Comparison of ENCODE assay signal across 2 cellular contexts in the genomic region with DNA sequence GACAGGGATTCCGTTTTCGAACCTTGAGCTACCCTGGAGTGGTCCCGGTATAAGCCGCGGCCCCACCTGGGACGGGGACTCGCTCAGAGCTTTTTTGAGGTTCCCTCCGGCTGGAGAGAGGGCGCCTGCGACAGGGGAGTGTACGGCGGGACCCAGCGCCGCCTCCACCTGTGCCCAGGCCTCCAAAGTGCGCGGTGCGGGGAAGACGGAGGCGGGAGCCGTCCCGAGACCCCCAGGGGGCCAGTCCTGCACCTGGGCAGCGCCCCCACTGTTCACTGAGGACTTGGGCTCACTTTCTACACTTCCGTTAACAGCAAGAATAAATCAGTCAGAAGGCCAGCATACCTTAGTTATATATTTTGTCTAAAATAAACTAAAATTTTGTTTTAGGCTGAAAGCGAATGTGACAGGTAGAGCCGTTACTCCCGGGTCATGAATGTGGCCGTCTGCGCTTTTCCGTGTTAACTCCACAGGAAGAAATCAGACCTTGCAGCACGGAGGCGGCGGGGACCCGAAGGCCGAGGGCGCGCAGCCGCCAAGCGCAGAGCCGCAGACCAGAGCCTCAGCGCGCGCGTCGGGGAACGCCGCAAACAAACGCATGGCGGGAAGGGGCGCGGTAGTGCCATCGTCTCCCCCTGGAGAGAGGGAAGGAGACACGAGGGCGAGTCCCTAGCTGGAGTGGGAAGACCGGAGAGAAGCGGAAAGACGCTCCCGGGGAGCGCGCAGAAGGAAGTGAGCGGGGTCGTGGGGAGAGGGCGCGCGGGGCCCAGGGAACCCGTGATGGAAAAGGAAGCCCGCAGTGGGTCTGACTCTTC.
TF ChIP-seq lines count a peak whose summit lies in the region.

No MANE protein-coding gene starts in this region.

TF ChIP-seq in WTC11, 78 proteins besides CTCF, POLR2A, EP300 and RAD21:
- TF ChIP-seq PREB (CRISPR knock-in tag; IDR thresholded peaks at IDR 0.05; ENCODE audit: borderline replicate concordance) (no peak), GABPB1 (CRISPR knock-in tag; IDR thresholded peaks at IDR 0.05) (no peak), NFE2L1 (CRISPR knock-in tag; IDR thresholded peaks at IDR 0.05) (no peak), ATF3 (CRISPR knock-in tag; conservative IDR thresholded peaks at IDR 0.05) (no peak), NR1H2 (CRISPR knock-in tag; IDR thresholded peaks at IDR 0.05) (no peak), ZNF425 (CRISPR knock-in tag; conservative IDR thresholded peaks at IDR 0.05) (no peak), MYBL2 (CRISPR knock-in tag; IDR thresholded peaks at IDR 0.05) (peak; percentile 19; the same call in 1 of the 2 replicates)
TF ChIP-seq in WTC11: peak in this region for 1.

TF ChIP-seq in H1, 55 proteins besides CTCF, POLR2A, EP300 and RAD21 (continues in another document):
- TF ChIP-seq SUZ12 (IDR thresholded peaks at IDR 0.05; ENCODE audit: low read length) (peak; percentile 42), GABPA (IDR thresholded peaks at IDR 0.05; ENCODE audit: borderline replicate concordance, insufficient read depth, low read length) (no peak), SRF (IDR thresholded peaks at IDR 0.05; ENCODE audit: low read depth, low read length) (no peak), NANOG (IDR thresholded peaks at IDR 0.05; ENCODE audit: insufficient read depth, low read depth, low read length, poor library complexity, severe bottlenecking) (no peak), KDM5A (IDR thresholded peaks at IDR 0.05; ENCODE audit: low read length) (no peak), RXRA (IDR thresholded peaks at IDR 0.05; ENCODE audit: insufficient read depth, low read depth, low read length) (no peak), JUN (IDR thresholded peaks at IDR 0.05; ENCODE audit: low read depth, low read length) (no peak), POLR2AphosphoS5 (IDR thresholded peaks at IDR 0.05; ENCODE audit: low read depth, low read length) (no peak), KDM4A (IDR thresholded peaks at IDR 0.05; ENCODE audit: low read depth, low read length, severe bottlenecking) (peak; percentile 47), CHD2 (IDR thresholded peaks at IDR 0.05; ENCODE audit: low read length) (no peak), PHF8 (conservative IDR thresholded peaks at IDR 0.05; ENCODE audit: low read depth, low read length) (0 out of 2 replicates have a peak, but pooled peaks have one; percentile 28), CHD1 (IDR thresholded peaks at IDR 0.05; ENCODE audit: low read depth, low read length) (no peak), EGR1 (IDR thresholded peaks at IDR 0.05; ENCODE audit: borderline replicate concordance, low read depth, low read length) (no peak), MAFK (IDR thresholded peaks at IDR 0.05; ENCODE audit: low read depth, low read length) (no peak), NRF1 (IDR thresholded peaks at IDR 0.05; ENCODE audit: low read depth, low read length) (no peak), TEAD4 (IDR thresholded peaks at IDR 0.05; ENCODE audit: low read depth, low read length) (no peak), SIN3A (conservative IDR thresholded peaks at IDR 0.05 in 1 of 2, IDR thresholded peaks at IDR 0.05 in 1 of 2; ENCODE audit: low read depth in 1 of 2, low read length in 2 of 2) (no peak), SP4 (IDR thresholded peaks at IDR 0.05; ENCODE audit: low read length) (no peak; the same call in 1 of the 2 replicates), TAF1 (IDR thresholded peaks at IDR 0.05; ENCODE audit: low read depth, low read length) (no peak), RNF2 (IDR thresholded peaks at IDR 0.05; ENCODE audit: borderline replicate concordance, low read depth, low read length, missing control alignments, poor library complexity, severe bottlenecking) (no peak), BRCA1 (IDR thresholded peaks at IDR 0.05; ENCODE audit: low read depth, low read length) (no peak), TCF12 (IDR thresholded peaks at IDR 0.05; ENCODE audit: low read depth, low read length) (no peak), RBBP5 (IDR thresholded peaks at IDR 0.05; ENCODE audit: borderline replicate concordance, low read depth, low read length) (no peak), HDAC6 (IDR thresholded peaks at IDR 0.05; ENCODE audit: low read depth, low read length) (no peak), E2F6 (IDR thresholded peaks at IDR 0.05) (peak; percentile 29; the same call in 1 of the 2 replicates), BCL11A (IDR thresholded peaks at IDR 0.05; ENCODE audit: low read depth in 2 of 2, low read length in 2 of 2) (no peak), KDM1A (IDR thresholded peaks at IDR 0.05; ENCODE audit: borderline replicate concordance, low read length) (no peak), GTF2F1 (IDR thresholded peaks at IDR 0.05; ENCODE audit: borderline replicate concordance, low read depth, low read length) (no peak), YY1 (IDR thresholded peaks at IDR 0.05; ENCODE audit: low read depth, low read length) (no peak), JUND (IDR thresholded peaks at IDR 0.05; ENCODE audit: low read length) (no peak), SP1 (IDR thresholded peaks at IDR 0.05; ENCODE audit: low read depth, low read length) (no peak), TAF7 (optimal IDR thresholded peaks at IDR 0.05; ENCODE audit: borderline replicate concordance, low read depth, low read length) (no peak), ATF2 (IDR thresholded peaks at IDR 0.05; ENCODE audit: low read length) (no peak), CTBP2 (IDR thresholded peaks at IDR 0.05; ENCODE audit: borderline replicate concordance, insufficient read depth, insufficient read length, low read length) (no peak), CEBPB (IDR thresholded peaks at IDR 0.05; ENCODE audit: low read depth, low read length) (no peak), ASH2L (IDR thresholded peaks at IDR 0.05; ENCODE audit: low read length) (peak; percentile 31), SIRT6 (IDR thresholded peaks at IDR 0.05; ENCODE audit: low read length) (no peak), CBX5 (IDR thresholded peaks at IDR 0.05; ENCODE audit: low read depth, low read length) (no peak), SAP30 (IDR thresholded peaks at IDR 0.05; ENCODE audit: insufficient read depth, insufficient replicate concordance, low read length) (no peak), ZNF274 (IDR thresholded peaks at IDR 0.05; ENCODE audit: borderline replicate concordance, extremely low read depth, low read length) (no peak), SP2 (IDR thresholded peaks at IDR 0.05; ENCODE audit: low read length) (no peak), HDAC2 (IDR thresholded peaks at IDR 0.05; ENCODE audit: borderline replicate concordance in 1 of 2, low read depth in 2 of 2, low read length in 2 of 2) (0 out of 4 replicates have a peak, but pooled peaks of 1 of the 2 experiments have one; percentile 23), CBX8 (IDR thresholded peaks at IDR 0.05; ENCODE audit: borderline replicate concordance, low read depth, low read length) (no peak), RFX5 (IDR thresholded peaks at IDR 0.05; ENCODE audit: borderline replicate concordance, low read depth, low read length) (no peak), BACH1 (IDR thresholded peaks at IDR 0.05; ENCODE audit: low read length) (0 out of 2 replicates have a peak, but pooled peaks have one; percentile 45), EZH2 (IDR thresholded peaks at IDR 0.05; ENCODE audit: low read depth, low read length, severe bottlenecking) (peak; percentile 86), FOSL1 (IDR thresholded peaks at IDR 0.05; ENCODE audit: insufficient read depth, low read depth, low read length) (no peak), SIX5 (IDR thresholded peaks at IDR 0.05; ENCODE audit: low read depth, low read length) (no peak), TBP (IDR thresholded peaks at IDR 0.05; ENCODE audit: low read depth, low read length) (0 out of 2 replicates have a peak, but pooled peaks have one; percentile 15)
- TF ChIP-seq, protein P1, sequence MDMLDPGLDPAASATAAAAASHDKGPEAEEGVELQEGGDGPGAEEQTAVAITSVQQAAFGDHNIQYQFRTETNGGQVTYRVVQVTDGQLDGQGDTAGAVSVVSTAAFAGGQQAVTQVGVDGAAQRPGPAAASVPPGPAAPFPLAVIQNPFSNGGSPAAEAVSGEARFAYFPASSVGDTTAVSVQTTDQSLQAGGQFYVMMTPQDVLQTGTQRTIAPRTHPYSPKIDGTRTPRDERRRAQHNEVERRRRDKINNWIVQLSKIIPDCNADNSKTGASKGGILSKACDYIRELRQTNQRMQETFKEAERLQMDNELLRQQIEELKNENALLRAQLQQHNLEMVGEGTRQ (IDR thresholded peaks at IDR 0.05; ENCODE audit: low read length), result no peak
- TF ChIP-seq, protein P2, sequence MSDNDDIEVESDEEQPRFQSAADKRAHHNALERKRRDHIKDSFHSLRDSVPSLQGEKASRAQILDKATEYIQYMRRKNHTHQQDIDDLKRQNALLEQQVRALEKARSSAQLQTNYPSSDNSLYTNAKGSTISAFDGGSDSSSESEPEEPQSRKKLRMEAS (IDR thresholded peaks at IDR 0.05), result 0 out of 2 replicates have a peak, but pooled peaks have one; percentile 26
- TF ChIP-seq, protein P3, sequence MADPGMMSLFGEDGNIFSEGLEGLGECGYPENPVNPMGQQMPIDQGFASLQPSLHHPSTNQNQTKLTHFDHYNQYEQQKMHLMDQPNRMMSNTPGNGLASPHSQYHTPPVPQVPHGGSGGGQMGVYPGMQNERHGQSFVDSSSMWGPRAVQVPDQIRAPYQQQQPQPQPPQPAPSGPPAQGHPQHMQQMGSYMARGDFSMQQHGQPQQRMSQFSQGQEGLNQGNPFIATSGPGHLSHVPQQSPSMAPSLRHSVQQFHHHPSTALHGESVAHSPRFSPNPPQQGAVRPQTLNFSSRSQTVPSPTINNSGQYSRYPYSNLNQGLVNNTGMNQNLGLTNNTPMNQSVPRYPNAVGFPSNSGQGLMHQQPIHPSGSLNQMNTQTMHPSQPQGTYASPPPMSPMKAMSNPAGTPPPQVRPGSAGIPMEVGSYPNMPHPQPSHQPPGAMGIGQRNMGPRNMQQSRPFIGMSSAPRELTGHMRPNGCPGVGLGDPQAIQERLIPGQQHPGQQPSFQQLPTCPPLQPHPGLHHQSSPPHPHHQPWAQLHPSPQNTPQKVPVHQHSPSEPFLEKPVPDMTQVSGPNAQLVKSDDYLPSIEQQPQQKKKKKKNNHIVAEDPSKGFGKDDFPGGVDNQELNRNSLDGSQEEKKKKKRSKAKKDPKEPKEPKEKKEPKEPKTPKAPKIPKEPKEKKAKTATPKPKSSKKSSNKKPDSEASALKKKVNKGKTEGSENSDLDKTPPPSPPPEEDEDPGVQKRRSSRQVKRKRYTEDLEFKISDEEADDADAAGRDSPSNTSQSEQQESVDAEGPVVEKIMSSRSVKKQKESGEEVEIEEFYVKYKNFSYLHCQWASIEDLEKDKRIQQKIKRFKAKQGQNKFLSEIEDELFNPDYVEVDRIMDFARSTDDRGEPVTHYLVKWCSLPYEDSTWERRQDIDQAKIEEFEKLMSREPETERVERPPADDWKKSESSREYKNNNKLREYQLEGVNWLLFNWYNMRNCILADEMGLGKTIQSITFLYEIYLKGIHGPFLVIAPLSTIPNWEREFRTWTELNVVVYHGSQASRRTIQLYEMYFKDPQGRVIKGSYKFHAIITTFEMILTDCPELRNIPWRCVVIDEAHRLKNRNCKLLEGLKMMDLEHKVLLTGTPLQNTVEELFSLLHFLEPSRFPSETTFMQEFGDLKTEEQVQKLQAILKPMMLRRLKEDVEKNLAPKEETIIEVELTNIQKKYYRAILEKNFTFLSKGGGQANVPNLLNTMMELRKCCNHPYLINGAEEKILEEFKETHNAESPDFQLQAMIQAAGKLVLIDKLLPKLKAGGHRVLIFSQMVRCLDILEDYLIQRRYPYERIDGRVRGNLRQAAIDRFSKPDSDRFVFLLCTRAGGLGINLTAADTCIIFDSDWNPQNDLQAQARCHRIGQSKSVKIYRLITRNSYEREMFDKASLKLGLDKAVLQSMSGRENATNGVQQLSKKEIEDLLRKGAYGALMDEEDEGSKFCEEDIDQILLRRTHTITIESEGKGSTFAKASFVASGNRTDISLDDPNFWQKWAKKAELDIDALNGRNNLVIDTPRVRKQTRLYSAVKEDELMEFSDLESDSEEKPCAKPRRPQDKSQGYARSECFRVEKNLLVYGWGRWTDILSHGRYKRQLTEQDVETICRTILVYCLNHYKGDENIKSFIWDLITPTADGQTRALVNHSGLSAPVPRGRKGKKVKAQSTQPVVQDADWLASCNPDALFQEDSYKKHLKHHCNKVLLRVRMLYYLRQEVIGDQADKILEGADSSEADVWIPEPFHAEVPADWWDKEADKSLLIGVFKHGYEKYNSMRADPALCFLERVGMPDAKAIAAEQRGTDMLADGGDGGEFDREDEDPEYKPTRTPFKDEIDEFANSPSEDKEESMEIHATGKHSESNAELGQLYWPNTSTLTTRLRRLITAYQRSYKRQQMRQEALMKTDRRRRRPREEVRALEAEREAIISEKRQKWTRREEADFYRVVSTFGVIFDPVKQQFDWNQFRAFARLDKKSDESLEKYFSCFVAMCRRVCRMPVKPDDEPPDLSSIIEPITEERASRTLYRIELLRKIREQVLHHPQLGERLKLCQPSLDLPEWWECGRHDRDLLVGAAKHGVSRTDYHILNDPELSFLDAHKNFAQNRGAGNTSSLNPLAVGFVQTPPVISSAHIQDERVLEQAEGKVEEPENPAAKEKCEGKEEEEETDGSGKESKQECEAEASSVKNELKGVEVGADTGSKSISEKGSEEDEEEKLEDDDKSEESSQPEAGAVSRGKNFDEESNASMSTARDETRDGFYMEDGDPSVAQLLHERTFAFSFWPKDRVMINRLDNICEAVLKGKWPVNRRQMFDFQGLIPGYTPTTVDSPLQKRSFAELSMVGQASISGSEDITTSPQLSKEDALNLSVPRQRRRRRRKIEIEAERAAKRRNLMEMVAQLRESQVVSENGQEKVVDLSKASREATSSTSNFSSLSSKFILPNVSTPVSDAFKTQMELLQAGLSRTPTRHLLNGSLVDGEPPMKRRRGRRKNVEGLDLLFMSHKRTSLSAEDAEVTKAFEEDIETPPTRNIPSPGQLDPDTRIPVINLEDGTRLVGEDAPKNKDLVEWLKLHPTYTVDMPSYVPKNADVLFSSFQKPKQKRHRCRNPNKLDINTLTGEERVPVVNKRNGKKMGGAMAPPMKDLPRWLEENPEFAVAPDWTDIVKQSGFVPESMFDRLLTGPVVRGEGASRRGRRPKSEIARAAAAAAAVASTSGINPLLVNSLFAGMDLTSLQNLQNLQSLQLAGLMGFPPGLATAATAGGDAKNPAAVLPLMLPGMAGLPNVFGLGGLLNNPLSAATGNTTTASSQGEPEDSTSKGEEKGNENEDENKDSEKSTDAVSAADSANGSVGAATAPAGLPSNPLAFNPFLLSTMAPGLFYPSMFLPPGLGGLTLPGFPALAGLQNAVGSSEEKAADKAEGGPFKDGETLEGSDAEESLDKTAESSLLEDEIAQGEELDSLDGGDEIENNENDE (IDR thresholded peaks at IDR 0.05; ENCODE audit: insufficient replicate concordance, low read length), result no peak
